In the genomic region with DNA sequence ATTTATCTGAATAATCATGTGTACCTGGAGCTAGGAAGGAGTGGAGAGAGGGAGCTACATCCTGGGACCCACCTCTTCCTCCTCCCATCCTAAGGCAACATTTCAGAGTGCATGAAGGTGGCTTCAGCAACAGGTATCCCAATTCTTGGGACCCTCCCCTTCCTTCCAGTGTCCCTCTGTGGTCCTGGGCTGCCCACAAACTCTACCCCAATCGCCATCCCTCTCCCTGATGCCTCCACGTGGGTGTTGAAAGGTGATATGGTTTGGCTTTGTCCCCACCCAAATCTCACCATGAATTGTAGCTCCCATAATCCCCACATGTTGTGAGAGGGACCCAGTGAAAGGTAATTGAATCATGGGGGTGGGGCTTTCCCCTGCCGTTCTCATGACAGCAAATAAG, we compare ENCODE assay signal across 34 cellular contexts.
"Had no signal": no experiment of that assay in that cellular context is flagged by ENCODE, and none has a peak within 500 bp of the region (broad histone marks: within the 10 kb centered on the region; RNA-seq: fewer than 3 reads in every experiment).

No MANE protein-coding gene starts in this region.

- H3K27ac ChIP-seq: KMS-11 had no signal

- H3K4me2 ChIP-seq: KMS-11 had no signal

- H3K27me3 ChIP-seq: MG63 had no signal

- H3K4me3 ChIP-seq: MG63 had no signal

- DNase-seq: Karpas-422, Kasumi-1, KG1, MG63, MM.1S, MV-4-11, NCI-H1092, NCI-H1092 treated with DMSO at 0.1 percent for 48 hours, NCI-H1105, NCI-H1105 treated with DMSO at 0.1 percent for 48 hours, NCI-H1417, NCI-H1417 treated with DMSO at 0.1 percent for 48 hours, NCI-H1436, NCI-H1436 treated with DMSO at 0.1 percent for 48 hours, NCI-H146, NCI-H1694, NCI-H1694 treated with DMSO at 0.1 percent for 48 hours, NCI-H187, NCI-H187 treated with DMSO at 0.1 percent for 48 hours, NCI-H1930, NCI-H2029, NCI-H2029 treated with DMSO at 0.1 percent for 48 hours, NCI-H2081, NCI-H2081 treated with DMSO at 0.1 percent for 48 hours, NCI-H2107, NCI-H2171, NCI-H2171 treated with DMSO at 0.1 percent for 48 hours, NCI-H2227 treated with DMSO at 0.1 percent for 48 hours, NCI-H226, NCI-H345, NCI-H446, NCI-H446 treated with DMSO at 0.1 percent for 48 hours, NCI-H510A had no signal

- H3K9me3 ChIP-seq: MG63 had no signal

- H3K36me3 ChIP-seq: MG63 had no signal
